ENCODE assay signal across 8 cellular contexts in the genomic region with DNA sequence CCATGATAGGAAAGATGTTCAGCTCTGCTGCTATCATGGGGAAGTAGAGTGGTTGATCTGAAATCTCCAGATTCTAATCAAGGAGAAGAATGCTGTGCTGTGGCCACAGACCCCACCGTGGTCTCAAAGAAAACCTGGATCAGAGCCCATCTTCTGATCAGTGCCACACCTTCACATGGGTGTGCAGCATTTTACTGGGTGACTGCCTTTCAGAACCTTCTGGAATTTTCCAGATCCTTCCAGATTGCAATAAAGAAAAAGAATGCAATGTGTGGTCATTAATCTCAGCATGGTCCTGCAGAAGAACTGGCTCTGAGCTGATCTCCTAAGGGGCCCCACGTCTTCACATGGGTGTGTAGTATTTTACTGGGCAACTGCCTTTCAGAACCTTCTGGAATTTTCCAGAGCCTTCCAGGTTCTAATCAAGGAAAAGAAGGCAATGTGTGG. TPM values are rescaled to one million over a fixed set of nuclear protein-coding genes. Genes with fewer than 3 reads are reported as not detected.
A peak's percentile ranks its signal among the peaks of the same experiment; 100 is the strongest.
DNase-seq lines count a peak whose midpoint lies in the region; ATAC-seq, FAIRE-seq and TF ChIP-seq lines count a peak whose summit lies in the region.
"Had no signal": no experiment of that assay in that cellular context is flagged by ENCODE, and none has a peak within 500 bp of the region (broad histone marks: within the 10 kb centered on the region; RNA-seq: fewer than 3 reads in every experiment).

No MANE protein-coding gene starts in this region.

- H3K4me1 ChIP-seq in Peyer's patch, result peaks cover 0 to 35% (median 3%) of the 10 kb centered on the region in 4 donors
- H3K4me1 ChIP-seq in endothelial cell of umbilical vein (ENCODE audit: control insufficient read depth, extremely low read depth, insufficient read depth, low read length), result peaks cover 17% of the 10 kb centered on the region

- BruUV-seq in endothelial cell of umbilical vein (replicated peaks; lab: Mats Ljungman, UMichigan), result no TSS peak

- no peak for TF ChIP-seq POLR2A in Peyer's patch (IDR thresholded peaks at IDR 0.05)
- no peak for TF ChIP-seq POLR2A in endothelial cell of umbilical vein (IDR thresholded peaks at IDR 0.05; ENCODE audit: low read depth, low read length)

- intact Hi-C loops in endothelial cell of umbilical vein (cut with micrococcal nuclease), result no loop called here

- H3K9me3 ChIP-seq in Peyer's patch, result no peaks in the 10 kb centered on the region
- H3K9me3 ChIP-seq in endothelial cell of umbilical vein (replicated peaks; ENCODE audit: control insufficient read depth, insufficient read depth, low read length), result no peaks in the 10 kb centered on the region

- no peak overlapping the region for H2AFZ ChIP-seq in endothelial cell of umbilical vein (ENCODE audit: low read depth, low read length)

- H4K20me1 ChIP-seq in endothelial cell of umbilical vein (replicated peaks; ENCODE audit: control insufficient read depth, extremely low read depth, insufficient read depth, low read length), result no peaks in the 10 kb centered on the region

- no peak overlapping the region for H3K4me2 ChIP-seq in endothelial cell of umbilical vein (ENCODE audit: insufficient read depth, low read length)

- H3K27ac ChIP-seq in Peyer's patch (peak overlapping the region; percentile 59 to 95 (median 84)), endothelial cell of umbilical vein (ENCODE audit: insufficient read depth, low read depth, low read length) (peak overlapping the region; percentile 14), skin epidermis (peak overlapping the region in 20 of 21 experiments; percentile 1 to 89 (median 80))

- POLR2A ChIA-PET in endothelial cell of umbilical vein (lab: Charles Lee), result no interaction called here

- no peak for FAIRE-seq in endothelial cell of umbilical vein (lab: Jason Lieb, UNC)
- FAIRE-seq: K562 had no signal

- H3K27me3 ChIP-seq in Peyer's patch, result no peaks in the 10 kb centered on the region
- no peaks in the 10 kb centered on the region for H3K27me3 ChIP-seq in endothelial cell of umbilical vein (ENCODE audit: control insufficient read depth in 2 of 2, insufficient read depth in 2 of 2, low read length in 2 of 2)

- ATAC-seq in GM21390 (IDR thresholded peaks at IDR 0.05; ENCODE audit: unreplicated experiment), result peak; percentile 7
- no peak for ATAC-seq in HG03432 (IDR thresholded peaks at IDR 0.05; ENCODE audit: unreplicated experiment)
- ATAC-seq: K562 had no signal

- no peak for TF ChIP-seq CTCF in Peyer's patch (IDR thresholded peaks at IDR 0.05)
- no peak for TF ChIP-seq CTCF in endothelial cell of umbilical vein (IDR thresholded peaks at IDR 0.05; ENCODE audit: extremely low read depth in 1 of 2, insufficient read depth in 1 of 2, low read depth in 1 of 2, low read length in 2 of 2)

- no peaks in the 10 kb centered on the region for H3K9me1 ChIP-seq in endothelial cell of umbilical vein (replicated peaks; ENCODE audit: control insufficient read depth, extremely low read depth, insufficient read depth, low read length)

- peaks cover 0 to 6% (median 0%) of the 10 kb centered on the region in 3 donors for H3K36me3 ChIP-seq in Peyer's patch
- H3K36me3 ChIP-seq in endothelial cell of umbilical vein (ENCODE audit: control insufficient read depth in 2 of 2, extremely low read depth in 1 of 2, insufficient read depth in 2 of 2, low read length in 2 of 2), result no peaks in the 10 kb centered on the region

- CTCF ChIA-PET in endothelial cell of umbilical vein (lab: Charles Lee), result interaction anchor here (0.9 to 2.2 kb wide), 5 partner anchors 10 to 115 kb away, joined by 3 to 13 read pairs (median 4); no protein-coding TSS in a partner anchor

- no peaks in the 10 kb centered on the region for H3K79me2 ChIP-seq in endothelial cell of umbilical vein (ENCODE audit: control insufficient read depth, insufficient read depth, low read length)

- no peak overlapping the region for H3K9ac ChIP-seq in endothelial cell of umbilical vein (replicated peaks; ENCODE audit: extremely low read depth, insufficient read depth, low read length)

- dilution Hi-C loops in endothelial cell of umbilical vein (cut with MboI; ENCODE audit: extremely low pct_ligation_motif_present, low sequenced_read_pairs), result no loop called here

- H3K4me3 ChIP-seq in Peyer's patch (peak overlapping the region in 1 of 4 donors; percentile 20), endothelial cell of umbilical vein (replicated peaks in 1 of 3; ENCODE audit: insufficient read depth in 1 of 3, low read depth in 1 of 3, low read length in 3 of 3) (no peak overlapping the region), skin epidermis (no peak overlapping the region)
- H3K4me3 ChIP-seq: K562 had no signal

- DNase-seq in Peyer's patch (peak in 1 of 3 donors; percentile 11), endothelial cell of umbilical vein (ENCODE audit: low read depth, low spot score) (no peak), SKM-1 treated with dmso at 0.1 percent for 144 hours (lab: John Stamatoyannopoulos, UW; ENCODE audit: unreplicated experiment) (no peak), GM19238 (ENCODE audit: insufficient read length, low spot score) (no peak)

TF ChIP-seq in endothelial cell of umbilical vein, 7 proteins besides CTCF, POLR2A, EP300 and RAD21:
- no peak for TF ChIP-seq MYC (IDR thresholded peaks at IDR 0.05; ENCODE audit: low read depth, low read length)
- no peak for TF ChIP-seq FOS (IDR thresholded peaks at IDR 0.05; ENCODE audit: borderline replicate concordance, insufficient read depth, low read length)
- TF ChIP-seq JUN (IDR thresholded peaks at IDR 0.05; ENCODE audit: borderline replicate concordance, insufficient read depth, insufficient read length, low read depth), result no peak
- no peak for TF ChIP-seq EZH2 (IDR thresholded peaks at IDR 0.05; ENCODE audit: borderline replicate concordance, low read depth, low read length, severe bottlenecking)
- TF ChIP-seq GATA2 (IDR thresholded peaks at IDR 0.05; ENCODE audit: insufficient read depth, insufficient read length, low read depth, low read length), result no peak

RNA-seq across cellular contexts. Expression of gene MBP, which starts 17.1 kb away (rescaled TPM):
- total RNA-seq in Peyer's patch (10 to 100 TPM; 40.9 to 67.7 (median 51.8) TPM), endothelial cell of umbilical vein (1.7 and 4.0 TPM in 2 replicates)
- 2.0 and 2.3 TPM in 2 replicates for polyA plus RNA-seq in endothelial cell of umbilical vein
- 1.8 TPM in 2 replicates for polyA plus RNA-seq in endothelial cell of umbilical vein (2011; cell fraction: cytosol; rRNA removed)
- polyA plus RNA-seq in endothelial cell of umbilical vein (2011; cell fraction: nucleus; rRNA removed), result 3.1 and 3.2 TPM in 2 replicates
- 4.0 and 4.3 TPM in 2 replicates for polyA plus RNA-seq in endothelial cell of umbilical vein (2012)
- polyA minus RNA-seq in endothelial cell of umbilical vein, result 2.4 and 4.9 TPM in 2 replicates
- 17.2 TPM for polyA minus RNA-seq in endothelial cell of umbilical vein (2011; cell fraction: cytosol; rRNA and poly(A)+ RNA removed)
- 5.4 and 6.6 TPM in 2 replicates for polyA minus RNA-seq in endothelial cell of umbilical vein (2011; cell fraction: nucleus; rRNA and poly(A)+ RNA removed)
- polyA plus RNA-seq: K562 had no signal

Comparison
In these comparisons a context has a peak if more than half of its experiments do, and no peak if none do; other contexts are left out.
1. H3K27ac ChIP-seq: peak in every context shown above with its lines; median percentile 84 in Peyer's patch; 80 in skin epidermis; 14 in endothelial cell of umbilical vein.